In genomic region chr1:203717120-203717519, GRCh38 we compare ENCODE assay signal across 36 cellular contexts. TPM values are rescaled to one million over a fixed set of nuclear protein-coding genes. Genes with fewer than 3 reads are reported as not detected.
DNase-seq lines count a peak whose midpoint lies in the region; ATAC-seq, FAIRE-seq and TF ChIP-seq lines count a peak whose summit lies in the region.
"Had no signal": no experiment of that assay in that cellular context is flagged by ENCODE, and none has a peak within 500 bp of the region (broad histone marks: within the 10 kb centered on the region; RNA-seq: fewer than 3 reads in every experiment).

No MANE protein-coding gene starts in this region.

- no peak overlapping the region for H3K4me2 ChIP-seq in HepG2 (ENCODE audit: low read depth, low read length)
- H3K4me2 ChIP-seq in K562 (ENCODE audit: insufficient read depth, low read length) = no peak overlapping the region
- H3K4me2 ChIP-seq: A549; BLaER1; BLaER1 treated with 17β-estradiol and CSF1 and Interleukin-3, amounts not matched to agents 10 nM and 100 nM had no signal

- intact Hi-C loops in HepG2 (cut with micrococcal nuclease; ENCODE audit: unreplicated experiment) (loop anchor here (10.0 kb wide), 1 partner anchor 1168 kb away; no protein-coding TSS in a partner anchor), right lobe of liver (cut with DNase I) (no loop called here), K562 (cut with micrococcal nuclease) (no loop called here)

- BruUV-seq in HepG2 (replicated peaks; lab: Mats Ljungman, UMichigan) = no TSS peak
- no TSS peak for BruUV-seq in K562 (replicated peaks; lab: Mats Ljungman, UMichigan)

- TF ChIP-seq RAD21 in HepG2 (CRISPR knock-in tag; IDR thresholded peaks at IDR 0.05) (no peak), K562 (CRISPR knock-in tag; conservative IDR thresholded peaks at IDR 0.05 in 1 of 2, IDR thresholded peaks at IDR 0.05 in 1 of 2) (no peak)

- TF ChIP-seq EP300 in HepG2 (IDR thresholded peaks at IDR 0.05; ENCODE audit: low read depth in 2 of 2, low read length in 2 of 2) (no peak), HepG2 (CRISPR knock-in tag; IDR thresholded peaks at IDR 0.05; ENCODE audit: borderline replicate concordance) (no peak), K562 (IDR thresholded peaks at IDR 0.05; ENCODE audit: low read length) (no peak)

- in situ Hi-C loops in HepG2 (cut with HindIII; ENCODE audit: extremely low pct_ligation_motif_present, low pct_unique_long_range_greater_than_20kb) = no loop called here
- in situ Hi-C loops in K562 (cut with MboI) = no loop called here

- no peak overlapping the region for H3K9ac ChIP-seq in HepG2 (ENCODE audit: insufficient read depth, low read depth, low read length)
- H3K9ac ChIP-seq in K562 (ENCODE audit: insufficient read depth in 1 of 2, low read depth in 2 of 2, low read length in 2 of 2) = no peak overlapping the region
- H3K9ac ChIP-seq: BLaER1; BLaER1 treated with 17β-estradiol and CSF1 and Interleukin-3, amounts not matched to agents 10 nM and 100 nM had no signal

- FAIRE-seq in HepG2 (lab: Jason Lieb, UNC) (no peak), K562 (lab: Jason Lieb, UNC) (no peak)
- FAIRE-seq: A204.1, A549, D721Med had no signal

- no peak overlapping the region for H3K27ac ChIP-seq in HepG2 (ENCODE audit: extremely low read length, insufficient read depth, low read length)
- H3K27ac ChIP-seq in right lobe of liver = no peak overlapping the region
- no peak overlapping the region for H3K27ac ChIP-seq in K562 (ENCODE audit: extremely low read depth, low read depth, low read length)
- H3K27ac ChIP-seq: 22Rv1; A549; BLaER1; BLaER1 treated with 17β-estradiol and CSF1 and Interleukin-3, amounts not matched to agents 10 nM and 100 nM; C4-2B had no signal

- H3K4me1 ChIP-seq in HepG2 (ENCODE audit: insufficient read depth, low read length) (peaks cover 11% of the 10 kb centered on the region), right lobe of liver (no peaks in the 10 kb centered on the region), K562 (replicated peaks in 1 of 2; ENCODE audit: control insufficient read depth in 2 of 2, insufficient read depth in 2 of 2, low read length in 2 of 2) (no peaks in the 10 kb centered on the region)
- H3K4me1 ChIP-seq: A549; BE2C; BLaER1; BLaER1 treated with 17β-estradiol and CSF1 and Interleukin-3, amounts not matched to agents 10 nM and 100 nM; Caco-2 had no signal

- TF ChIP-seq POLR2A in HepG2 (IDR thresholded peaks at IDR 0.05; ENCODE audit: insufficient read depth in 1 of 2, low read depth in 2 of 2, low read length in 2 of 2) (no peak), right lobe of liver (IDR thresholded peaks at IDR 0.05) (no peak), K562 (conservative IDR thresholded peaks at IDR 0.05) (no peak)

- WGBS in HepG2 (ENCODE audit: low lambda C conversion rate) = 86% methylated on average over 3 of the region's 3 CpGs
- WGBS in right lobe of liver (ENCODE audit: insufficient coverage, low coverage, low lambda C conversion rate, missing lambda C conversion rate) = 50% methylated on average over 2 of the region's 3 CpGs
- 82% methylated on average over 3 of the region's 3 CpGs for WGBS in K562 (ENCODE audit: insufficient coverage, low coverage, missing lambda C conversion rate)

- no peaks in the 10 kb centered on the region for H3K79me2 ChIP-seq in HepG2 (ENCODE audit: insufficient read depth, low read length)
- H3K79me2 ChIP-seq in K562 (ENCODE audit: control insufficient read depth, insufficient read depth, low read length) = no peaks in the 10 kb centered on the region

- CTCF ChIA-PET in HepG2 (lab: Yijun Ruan, JAX; ENCODE audit: low intra/inter-chr PET ratio, low total read pairs) (no interaction called here), K562 (lab: Yijun Ruan, JAX; ENCODE audit: low intra/inter-chr PET ratio) (no interaction called here)

- no peaks in the 10 kb centered on the region for H4K20me1 ChIP-seq in HepG2 (ENCODE audit: insufficient read depth, low read length)
- no peaks in the 10 kb centered on the region for H4K20me1 ChIP-seq in K562 (replicated peaks; ENCODE audit: control insufficient read depth, insufficient read depth, low read length)
- H4K20me1 ChIP-seq: BLaER1; BLaER1 treated with 17β-estradiol and CSF1 and Interleukin-3, amounts not matched to agents 10 nM and 100 nM had no signal

- no peaks in the 10 kb centered on the region for H3K27me3 ChIP-seq in HepG2 (ENCODE audit: control insufficient read depth in 1 of 2, insufficient read depth in 2 of 2, low read length in 2 of 2)
- no peaks in the 10 kb centered on the region for H3K27me3 ChIP-seq in right lobe of liver
- H3K27me3 ChIP-seq in K562 (ENCODE audit: control insufficient read depth in 2 of 2, insufficient read depth in 2 of 2, low read length in 2 of 2) = no peaks in the 10 kb centered on the region
- H3K27me3 ChIP-seq: BE2C; BLaER1; BLaER1 treated with 17β-estradiol and CSF1 and Interleukin-3, amounts not matched to agents 10 nM and 100 nM had no signal

- DNase-seq in HepG2 (ENCODE audit: low spot score) = no peak
- DNase-seq in right lobe of liver = no peak
- no peak for DNase-seq in K562 (ENCODE audit: extremely low read depth in 1 of 4, low spot score in 3 of 4)
- no peak for DNase-seq in NK-92 (lab: John Stamatoyannopoulos, UW; ENCODE audit: unreplicated experiment)
- DNase-seq: 8988T; ACHN; AML-193; BE2C; C1 segment of cervical spinal cord; Caco-2; Calu3; CD4-positive, alpha-beta memory T cell; CD4-positive, alpha-beta T cell; CD4-positive, CD25-positive, alpha-beta regulatory T cell; CD8-positive, alpha-beta memory T cell; CD8-positive, alpha-beta T cell; COR-L47; DMS 273 treated with DMSO at 0.1 percent for 48 hours; DMS153; DMS53; DMS79; DMS79 treated with DMSO at 0.1 percent for 48 hours; DND-41; EL had no signal

- H3K36me3 ChIP-seq in HepG2 (replicated peaks in 1 of 2; ENCODE audit: control insufficient read depth in 1 of 2, insufficient read depth in 2 of 2, low read length in 2 of 2) = peaks cover 1 to 16% of the 10 kb centered on the region in 2 experiments; a peak in 3 of 5 replicates
- peaks cover 0 to 17% (median 7%) of the 10 kb centered on the region in 4 donors for H3K36me3 ChIP-seq in right lobe of liver
- peaks cover 40% of the 10 kb centered on the region; the same call in 2 of the 3 replicates for H3K36me3 ChIP-seq in K562 (ENCODE audit: control insufficient read depth, insufficient read depth, low read length)
- H3K36me3 ChIP-seq: BE2C had no signal

- no peak overlapping the region for H2AFZ ChIP-seq in HepG2 (ENCODE audit: low read length)
- no peak overlapping the region for H2AFZ ChIP-seq in K562 (ENCODE audit: low read depth, low read length)

- H3K9me1 ChIP-seq in K562 (ENCODE audit: control insufficient read depth, insufficient read depth, low read length) = no peaks in the 10 kb centered on the region

- POLR2A ChIA-PET in HepG2 (lab: Yijun Ruan, JAX) (no interaction called here), K562 (lab: Yijun Ruan, JAX) (interaction anchor here (1.2 kb wide), 1 partner anchor 94 kb away, joined by 3 read pairs; no protein-coding TSS in a partner anchor)

- ATAC-seq in HepG2 = no peak
- ATAC-seq in right lobe of liver = no peak
- no peak for ATAC-seq in K562
- ATAC-seq: A549; CD8-positive, alpha-beta T cell had no signal

- no peak overlapping the region for H3K4me3 ChIP-seq in HepG2 (replicated peaks in 1 of 3; ENCODE audit: insufficient read depth in 1 of 3, low read depth in 2 of 3, low read length in 3 of 3)
- no peak overlapping the region for H3K4me3 ChIP-seq in right lobe of liver
- H3K4me3 ChIP-seq in K562 = no peak overlapping the region
- H3K4me3 ChIP-seq: A549; BLaER1; BLaER1 treated with 17β-estradiol and CSF1 and Interleukin-3, amounts not matched to agents 10 nM and 100 nM had no signal

- H3K9me3 ChIP-seq in HepG2 (ENCODE audit: low read length) (no peaks in the 10 kb centered on the region), right lobe of liver (no peaks in the 10 kb centered on the region), K562 (replicated peaks; ENCODE audit: control insufficient read depth, insufficient read depth, low read depth, low read length) (no peaks in the 10 kb centered on the region)
- H3K9me3 ChIP-seq: A549; BE2C; BLaER1; BLaER1 treated with 17β-estradiol and CSF1 and Interleukin-3, amounts not matched to agents 10 nM and 100 nM; Caco-2 had no signal

- TF ChIP-seq CTCF in HepG2 (CRISPR knock-in tag; IDR thresholded peaks at IDR 0.05) = no peak
- TF ChIP-seq CTCF in right lobe of liver (IDR thresholded peaks at IDR 0.05) = no peak
- TF ChIP-seq CTCF in K562 (IDR thresholded peaks at IDR 0.05 in 2 of 3, conservative IDR thresholded peaks at IDR 0.05 in 1 of 3; ENCODE audit: insufficient read depth in 2 of 3, low read depth in 1 of 3, low read length in 3 of 3) = no peak

RNA-seq across cellular contexts. Expression of gene LAX1, which starts 47.9 kb away (rescaled TPM):
- total RNA-seq in HepG2 (2016; rRNA removed; fragmentation: Illumina TruSeq; extraction: Trizol) (not detected in 2 replicates), right lobe of liver (under 1 TPM; 0.06 to 0.47 (median 0.30) TPM), K562 (2014; rRNA removed) (not detected in 2 replicates), K562 (2014; rRNA removed; fragmentation: Illumina TruSeq; extraction: Trizol) (not detected in 2 replicates), K562 (2015; rRNA removed; fragmentation: Illumina TruSeq; extraction: Trizol) (not detected in 2 replicates), K562 (2021) (not detected in 2 replicates)
- not detected in 2 replicates for total RNA-seq in HepG2 (2016; cell fraction: cytosol; rRNA removed; fragmentation: Illumina TruSeq; extraction: Trizol; ENCODE audit: low read depth)
- 0.04 TPM in 1 of 2 replicates, not detected in the other for total RNA-seq in HepG2 (2016; cell fraction: insoluble cytoplasmic fraction; rRNA removed; fragmentation: Illumina TruSeq; extraction: Trizol)
- total RNA-seq in HepG2 (2016; cell fraction: membrane; rRNA removed; fragmentation: Illumina TruSeq; extraction: Trizol) = not detected in 2 replicates
- total RNA-seq in HepG2 (2016; cell fraction: nucleus; rRNA removed; fragmentation: Illumina TruSeq; extraction: Trizol) = not detected in 2 replicates
- polyA plus RNA-seq in HepG2 (2011; rRNA removed) (not detected in 2 replicates), K562 (2011; rRNA removed) (not detected in 2 replicates), K562 (2014; fragmentation: Illumina TruSeq; extraction: Trizol) (not detected in 2 replicates), K562 (2014; fragmentation: Nextera tagmentation; extraction: Ambion mirVana) (not detected), K562 (2014; rRNA removed) (not detected in 2 replicates)
- polyA plus RNA-seq in HepG2 (2011; cell fraction: cytosol; rRNA removed) = not detected in 2 replicates
- not detected in 2 replicates for polyA plus RNA-seq in HepG2 (2011; cell fraction: nucleus; rRNA removed)
- polyA plus RNA-seq in HepG2 (2012) = not detected in 2 replicates
- polyA plus RNA-seq in HepG2 (2016; cell fraction: cytosol; fragmentation: Illumina TruSeq; extraction: Trizol; ENCODE audit: low read depth) = not detected in 2 replicates
- polyA plus RNA-seq in HepG2 (2016; cell fraction: insoluble cytoplasmic fraction; fragmentation: Illumina TruSeq; extraction: Trizol; ENCODE audit: low read depth) = not detected in 2 replicates
- not detected in 2 replicates for polyA plus RNA-seq in HepG2 (2016; cell fraction: membrane; fragmentation: Illumina TruSeq; extraction: Trizol; ENCODE audit: low read depth)
- polyA plus RNA-seq in HepG2 (2016; cell fraction: nucleus; fragmentation: Illumina TruSeq; extraction: Trizol; ENCODE audit: insufficient read depth, low read depth) = not detected in 2 replicates
- not detected in 2 replicates for polyA minus RNA-seq in HepG2 (2011; rRNA and poly(A)+ RNA removed; ENCODE audit: low replicate concordance)
- not detected in 2 replicates for polyA minus RNA-seq in HepG2 (2011; cell fraction: cytosol; rRNA and poly(A)+ RNA removed)
- polyA minus RNA-seq in HepG2 (2011; cell fraction: nucleus; rRNA and poly(A)+ RNA removed) = not detected in 2 replicates
- not detected in 2 replicates for total RNA-seq in K562 (2011; cell fraction: chromatin; rRNA removed; ENCODE audit: low replicate concordance)
- not detected in 2 replicates for total RNA-seq in K562 (2011; cell fraction: nucleolus; rRNA removed)
- total RNA-seq in K562 (2011; cell fraction: nucleoplasm; rRNA removed) = not detected in 2 replicates
- polyA plus RNA-seq in K562 (2011; cell fraction: cytosol; rRNA removed) = not detected in 2 replicates
- polyA plus RNA-seq in K562 (2011; cell fraction: nucleus; rRNA removed) = not detected in 2 replicates
- not detected in 2 replicates for polyA plus RNA-seq in K562 (2012)
- not detected in 2 replicates for polyA minus RNA-seq in K562 (2011; rRNA and poly(A)+ RNA removed)
- not detected in 2 replicates for polyA minus RNA-seq in K562 (2011; cell fraction: cytosol; rRNA and poly(A)+ RNA removed)
- not detected in 2 replicates for polyA minus RNA-seq in K562 (2011; cell fraction: nucleus; rRNA and poly(A)+ RNA removed)
- total RNA-seq: A172, Caco-2, Calu3, Daoy had no signal
- polyA plus RNA-seq: A549, AG04450, BJ, CD14-positive monocyte had no signal

Comparison
In these comparisons a context has a peak if more than half of its experiments do, and no peak if none do; other contexts are left out.
1. Of the 241 proteins assayed by ChIP-seq in both HepG2 and K562: peak only in HepG2: none; only in K562: MAFG; in both: MAFF; in neither: 238; mixed calls (peak in some experiments, not most) for 1.